9 cellular contexts compared by ENCODE assay signal in genomic region chr16:10579575-10579964, GRCh38. TPM values are rescaled to one million over a fixed set of nuclear protein-coding genes. Genes with fewer than 3 reads are reported as not detected.
A peak's percentile ranks its signal among the peaks of the same experiment; 100 is the strongest.
DNase-seq lines count a peak whose midpoint lies in the region; ATAC-seq and TF ChIP-seq lines count a peak whose summit lies in the region.
"Had no signal": no experiment of that assay in that cellular context is flagged by ENCODE, and none has a peak within 500 bp of the region (broad histone marks: within the 10 kb centered on the region; RNA-seq: fewer than 3 reads in every experiment).

No MANE protein-coding gene starts in this region.

- CTCF ChIA-PET in MCF 10A (lab: Yijun Ruan, JAX), result interaction anchor here (0.6 to 2.9 kb wide), 13 partner anchors 9 to 339 kb away, joined by 3 to 7 read pairs (median 3); no protein-coding TSS in a partner anchor

- H3K4me3 Mint-ChIP-seq in HFFc6 (peak overlapping the region; percentile 88), MCF 10A (ENCODE audit: unreplicated experiment) (peak overlapping the region; percentile 73)

- POLR2A ChIA-PET in MCF 10A (lab: Yijun Ruan, JAX), result interaction anchor here (1.2 to 1.3 kb wide), 2 partner anchors 15 to 39 kb away, joined by 3 to 4 read pairs; no protein-coding TSS in a partner anchor

- no peaks in the 10 kb centered on the region for H3K9me3 ChIP-seq in spleen

- DNase-seq in HFFc6 (no peak), MCF 10A (ENCODE audit: unreplicated experiment) (no peak), left lobe of liver (ENCODE audit: low spot score) (no peak), spleen (no peak), NCI-H2171 treated with DMSO at 0.1 percent for 48 hours (lab: John Stamatoyannopoulos, UW) (no peak)
- no peak for DNase-seq in activated CD8-positive, alpha-beta memory T cell treated with anti-CD3 and anti-CD28 coated beads for 24 hours
- DNase-seq: activated T-cell treated with anti-CD3 and anti-CD28 coated beads, Interleukin-2, amount 50 U/mL, for 72 hours had no signal

- TF ChIP-seq CTCF in HFFc6 (IDR thresholded peaks at IDR 0.05), result no peak
- TF ChIP-seq CTCF in MCF 10A (IDR thresholded peaks at IDR 0.05; ENCODE audit: unreplicated experiment), result no peak
- TF ChIP-seq CTCF in spleen (IDR thresholded peaks at IDR 0.05 in 8 of 11, conservative IDR thresholded peaks at IDR 0.05 in 3 of 11), result no peak

- H3K9me3 Mint-ChIP-seq in HFFc6, result no peaks in the 10 kb centered on the region
- no peaks in the 10 kb centered on the region for H3K9me3 Mint-ChIP-seq in MCF 10A (ENCODE audit: unreplicated experiment)
- H3K9me3 Mint-ChIP-seq: activated T-cell treated with anti-CD3 and anti-CD28 coated beads, Interleukin-2, amount 50 U/mL, for 72 hours had no signal

- intact Hi-C loops in MCF 10A (cut with micrococcal nuclease) (no loop called here), spleen (cut with DNase I; ENCODE audit: low total_unique reads) (no loop called here)

- H3K36me3 Mint-ChIP-seq in HFFc6 (ENCODE audit: low read depth), result no peaks in the 10 kb centered on the region
- no peaks in the 10 kb centered on the region for H3K36me3 Mint-ChIP-seq in MCF 10A (ENCODE audit: insufficient read depth, unreplicated experiment)

- TF ChIP-seq POLR2A in spleen (IDR thresholded peaks at IDR 0.05), result no peak

- H3K4me3 ChIP-seq in spleen, result peak overlapping the region; percentile 42 to 77 (median 56)

- no TSS peak for BruUV-seq in MCF 10A (replicated peaks; lab: Mats Ljungman, UMichigan)

- peaks cover 0 to 57% (median 11%) of the 10 kb centered on the region in 7 donors for H3K27me3 ChIP-seq in spleen (replicated peaks in 1 of 7)

- H3K27ac Mint-ChIP-seq in HFFc6, result peak overlapping the region; percentile 65
- no peak overlapping the region for H3K27ac Mint-ChIP-seq in MCF 10A (ENCODE audit: low read depth, unreplicated experiment)
- H3K27ac Mint-ChIP-seq: activated T-cell treated with anti-CD3 and anti-CD28 coated beads, Interleukin-2, amount 50 U/mL, for 72 hours had no signal

- ATAC-seq in left lobe of liver (peak; percentile 1), GM21737 (IDR thresholded peaks at IDR 0.05; ENCODE audit: unreplicated experiment) (no peak), GM18907 (IDR thresholded peaks at IDR 0.05; ENCODE audit: unreplicated experiment) (no peak)
- ATAC-seq: activated T-cell treated with anti-CD3 and anti-CD28 coated beads, Interleukin-2, amount 50 U/mL, for 72 hours had no signal

- WGBS in spleen, 5 donors, result 28 to 57% (median 34%) methylated on average over 1 to 6 of the region's 6 CpGs

- H3K27me3 Mint-ChIP-seq in HFFc6 (ENCODE audit: insufficient read depth) (peaks cover 8% of the 10 kb centered on the region), MCF 10A (ENCODE audit: insufficient read depth, unreplicated experiment) (peaks cover 8% of the 10 kb centered on the region)

- no peaks in the 10 kb centered on the region for H3K36me3 ChIP-seq in spleen

- H3K4me1 ChIP-seq in spleen, result peaks cover 5 to 53% (median 34%) of the 10 kb centered on the region in 6 donors

- H3K4me1 Mint-ChIP-seq in HFFc6 (ENCODE audit: low read depth) (peaks cover 68% of the 10 kb centered on the region), MCF 10A (ENCODE audit: insufficient read depth, unreplicated experiment) (peaks cover 16% of the 10 kb centered on the region)

- H3K27ac ChIP-seq in spleen, result peak overlapping the region in 6 of 8 donors; percentile 74 to 86 (median 82)

RNA-seq across cellular contexts. Expression of gene EMP2, which starts 0.8 kb away (rescaled TPM):
- 10 to 100 TPM; 14.3 to 35.7 (median 29.7) TPM for total RNA-seq in HFFc6 (2021; fragmentation: NEBNext Ultra II Directional; extraction: Animal tissue kit (Norgen Biotek cat#: 25700))
- total RNA-seq in MCF 10A (2022) (1.7 and 4.8 TPM in 2 replicates), left lobe of liver (86.6 TPM), spleen (10 to 100 TPM; 17.6 to 37.2 (median 20.1) TPM)
- polyA plus RNA-seq in spleen, result 1 to 10 TPM; 2.8 to 6.9 (median 6.3) TPM
